Comparison of ENCODE assay signal across 21 cellular contexts in the genomic region with DNA sequence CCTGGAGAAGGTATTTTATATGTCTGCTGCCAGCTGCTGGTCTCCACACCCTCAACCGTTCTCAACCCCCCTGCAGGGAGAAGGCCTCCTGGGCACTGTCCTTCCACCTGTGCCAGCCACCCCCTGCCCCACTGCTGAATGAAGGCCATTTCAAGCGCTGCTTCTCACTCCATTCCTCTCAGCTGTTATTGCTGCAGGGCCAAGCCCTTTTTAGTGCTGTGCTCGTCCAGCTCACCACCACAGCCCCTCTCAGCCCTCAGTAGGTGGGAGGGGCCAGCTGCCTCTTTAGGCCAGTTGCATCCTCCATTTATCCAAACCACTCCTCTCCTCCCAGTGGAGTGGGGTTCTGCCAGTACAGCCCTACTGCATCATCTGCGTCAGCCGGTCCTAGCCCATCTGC. TPM values are rescaled to one million over a fixed set of nuclear protein-coding genes. Genes with fewer than 3 reads are reported as not detected.
DNase-seq lines count a peak whose midpoint lies in the region; ATAC-seq, FAIRE-seq and TF ChIP-seq lines count a peak whose summit lies in the region.
"Had no signal": no experiment of that assay in that cellular context is flagged by ENCODE, and none has a peak within 500 bp of the region (broad histone marks: within the 10 kb centered on the region; RNA-seq: fewer than 3 reads in every experiment).

No MANE protein-coding gene starts in this region.

- H3K36me3 Mint-ChIP-seq in GM23338 (ENCODE audit: low read depth): peaks cover 10% of the 10 kb centered on the region

- H3K79me2 ChIP-seq in GM23338 (replicated peaks; ENCODE audit: insufficient read depth): no peaks in the 10 kb centered on the region

- H2AFZ ChIP-seq in GM23338: no peak overlapping the region
- H2AFZ ChIP-seq: GM23248 had no signal

- peaks cover 8% of the 10 kb centered on the region; the same call in 2 of the 3 replicates for H3K4me1 Mint-ChIP-seq in GM23338

- no peak overlapping the region for H3K27ac ChIP-seq in upper lobe of right lung
- H3K27ac ChIP-seq in GM23338 (ENCODE audit: low read depth): no peak overlapping the region
- H3K27ac ChIP-seq: BLaER1 treated with 17β-estradiol and CSF1 and Interleukin-3, amounts not matched to agents 10 nM and 100 nM; GM23248; HL-60 had no signal

- no peaks in the 10 kb centered on the region; the same call in 1 of the 2 replicates for H4K20me1 ChIP-seq in GM23338 (replicated peaks; ENCODE audit: insufficient read depth)
- H4K20me1 ChIP-seq: BLaER1 treated with 17β-estradiol and CSF1 and Interleukin-3, amounts not matched to agents 10 nM and 100 nM had no signal

- H3K9me3 ChIP-seq in upper lobe of right lung: no peaks in the 10 kb centered on the region

- H3K27me3 ChIP-seq in bronchial epithelial cell (ENCODE audit: control insufficient read depth, insufficient read depth, low read length): no peaks in the 10 kb centered on the region
- no peaks in the 10 kb centered on the region for H3K27me3 ChIP-seq in upper lobe of right lung
- no peaks in the 10 kb centered on the region for H3K27me3 ChIP-seq in GM23338 (ENCODE audit: insufficient read depth)
- H3K27me3 ChIP-seq: BLaER1 treated with 17β-estradiol and CSF1 and Interleukin-3, amounts not matched to agents 10 nM and 100 nM had no signal

- no peak overlapping the region for H3K4me3 Mint-ChIP-seq in GM23338

- H3K27me3 Mint-ChIP-seq in GM23338 (ENCODE audit: insufficient read depth, low read depth, poor library complexity): peaks cover 1% of the 10 kb centered on the region

- no peaks in the 10 kb centered on the region for H3F3A ChIP-seq in GM23338 (replicated peaks; ENCODE audit: low read depth)

- intact Hi-C loops in upper lobe of right lung (cut with DNase I): no loop called here

- CTCF ChIA-PET in GM10248 (lab: Yijun Ruan, JAX): interaction anchor here (0.8 kb wide), 1 partner anchor 300 kb away, joined by 3 read pairs; no protein-coding TSS in a partner anchor

- no peaks in the 10 kb centered on the region for H3K9me3 Mint-ChIP-seq in GM23338

- ATAC-seq in upper lobe of right lung (no peak), GM23338 (no peak)

- DNase-seq in AG20443 (ENCODE audit: low spot score) (peak; percentile 3), bronchial epithelial cell (ENCODE audit: low read depth) (no peak), islet precursor cell (peak; percentile 42), upper lobe of right lung (peak; percentile 35), GM23338 (ENCODE audit: low spot score) (no peak), GM10248 (ENCODE audit: extremely low spot score) (no peak), retina (no peak)
- DNase-seq: 8988T; CD8-positive, alpha-beta memory T cell; COR-L47; GM23248; HCEC 1CT had no signal

- no peaks in the 10 kb centered on the region for H3K4me1 ChIP-seq in upper lobe of right lung
- no peaks in the 10 kb centered on the region for H3K4me1 ChIP-seq in GM23338 (ENCODE audit: insufficient read depth)

- peak; percentile 18 for FAIRE-seq in bronchial epithelial cell (lab: Jason Lieb, UNC)
- FAIRE-seq: D721Med, G401.6, GM12892, GM18507, H54 had no signal

- POLR2A ChIA-PET in GM10248 (lab: Yijun Ruan, JAX): interaction anchor here (0.6 kb wide), 1 partner anchor 47 kb away, joined by 5 read pairs; no protein-coding TSS in a partner anchor

- H3K36me3 ChIP-seq in bronchial epithelial cell (ENCODE audit: control insufficient read depth, insufficient read depth, low read length) (no peaks in the 10 kb centered on the region), upper lobe of right lung (no peaks in the 10 kb centered on the region), GM23338 (ENCODE audit: insufficient read depth) (no peaks in the 10 kb centered on the region)

- no peak overlapping the region for H3K4me2 ChIP-seq in GM23338
- H3K4me2 ChIP-seq: BLaER1 treated with 17β-estradiol and CSF1 and Interleukin-3, amounts not matched to agents 10 nM and 100 nM had no signal

- no peak overlapping the region for H3K27ac Mint-ChIP-seq in GM23338

- H3K4me3 ChIP-seq in bronchial epithelial cell (ENCODE audit: low read depth, low read length): no peak overlapping the region
- no peak overlapping the region for H3K4me3 ChIP-seq in upper lobe of right lung
- H3K4me3 ChIP-seq in GM23338: no peak overlapping the region
- H3K4me3 ChIP-seq: BLaER1 treated with 17β-estradiol and CSF1 and Interleukin-3, amounts not matched to agents 10 nM and 100 nM; GM23248 had no signal

- no peak for TF ChIP-seq CTCF in bronchial epithelial cell (IDR thresholded peaks at IDR 0.05; ENCODE audit: insufficient read depth, low read length, severe bottlenecking)
- TF ChIP-seq CTCF in upper lobe of right lung (IDR thresholded peaks at IDR 0.05): no peak
- TF ChIP-seq CTCF in GM23338 (conservative IDR thresholded peaks at IDR 0.05; ENCODE audit: low read depth in 2 of 2): no peak
- no peak for TF ChIP-seq CTCF in GM10248 (IDR thresholded peaks at IDR 0.05; ENCODE audit: control extremely low read depth, extremely low read depth, low read depth, missing control alignments)

- no peaks in the 10 kb centered on the region for H3K9me2 ChIP-seq in GM23338 (ENCODE audit: insufficient read depth)

TF ChIP-seq in GM23338, 12 proteins besides CTCF, POLR2A, EP300 and RAD21 (continues in another document):
- TF ChIP-seq ZNF331 (CRISPR knock-in tag; IDR thresholded peaks at IDR 0.05; ENCODE audit: low read depth) (no peak), NANOG (IDR thresholded peaks at IDR 0.05; ENCODE audit: borderline replicate concordance) (no peak), JUNB (IDR thresholded peaks at IDR 0.05; ENCODE audit: unreplicated experiment) (no peak), POLR2AphosphoS5 (IDR thresholded peaks at IDR 0.05; ENCODE audit: low read depth) (no peak), ZNF114 (CRISPR knock-in tag; IDR thresholded peaks at IDR 0.05) (no peak)
- TF ChIP-seq, protein P1, sequence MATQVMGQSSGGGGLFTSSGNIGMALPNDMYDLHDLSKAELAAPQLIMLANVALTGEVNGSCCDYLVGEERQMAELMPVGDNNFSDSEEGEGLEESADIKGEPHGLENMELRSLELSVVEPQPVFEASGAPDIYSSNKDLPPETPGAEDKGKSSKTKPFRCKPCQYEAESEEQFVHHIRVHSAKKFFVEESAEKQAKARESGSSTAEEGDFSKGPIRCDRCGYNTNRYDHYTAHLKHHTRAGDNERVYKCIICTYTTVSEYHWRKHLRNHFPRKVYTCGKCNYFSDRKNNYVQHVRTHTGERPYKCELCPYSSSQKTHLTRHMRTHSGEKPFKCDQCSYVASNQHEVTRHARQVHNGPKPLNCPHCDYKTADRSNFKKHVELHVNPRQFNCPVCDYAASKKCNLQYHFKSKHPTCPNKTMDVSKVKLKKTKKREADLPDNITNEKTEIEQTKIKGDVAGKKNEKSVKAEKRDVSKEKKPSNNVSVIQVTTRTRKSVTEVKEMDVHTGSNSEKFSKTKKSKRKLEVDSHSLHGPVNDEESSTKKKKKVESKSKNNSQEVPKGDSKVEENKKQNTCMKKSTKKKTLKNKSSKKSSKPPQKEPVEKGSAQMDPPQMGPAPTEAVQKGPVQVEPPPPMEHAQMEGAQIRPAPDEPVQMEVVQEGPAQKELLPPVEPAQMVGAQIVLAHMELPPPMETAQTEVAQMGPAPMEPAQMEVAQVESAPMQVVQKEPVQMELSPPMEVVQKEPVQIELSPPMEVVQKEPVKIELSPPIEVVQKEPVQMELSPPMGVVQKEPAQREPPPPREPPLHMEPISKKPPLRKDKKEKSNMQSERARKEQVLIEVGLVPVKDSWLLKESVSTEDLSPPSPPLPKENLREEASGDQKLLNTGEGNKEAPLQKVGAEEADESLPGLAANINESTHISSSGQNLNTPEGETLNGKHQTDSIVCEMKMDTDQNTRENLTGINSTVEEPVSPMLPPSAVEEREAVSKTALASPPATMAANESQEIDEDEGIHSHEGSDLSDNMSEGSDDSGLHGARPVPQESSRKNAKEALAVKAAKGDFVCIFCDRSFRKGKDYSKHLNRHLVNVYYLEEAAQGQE (IDR thresholded peaks at IDR 0.05; ENCODE audit: unreplicated experiment): no peak

RNA-seq across cellular contexts. Expression of a gene that starts 1.8 kb away (rescaled TPM):
- 0.26 and 0.77 TPM in 2 replicates for total RNA-seq in bronchial epithelial cell
- total RNA-seq in upper lobe of right lung: 1.3 TPM
- 0.14 and 0.39 TPM in 2 replicates for total RNA-seq in GM23338 (2014; rRNA removed; shearing (Covaris generic))
- polyA plus RNA-seq in GM23338 (2016; fragmentation: Nextera tagmentation; extraction: Ambion mirVana): not detected in 2 replicates
- total RNA-seq: A673, HT1080 had no signal

RNA-seq across cellular contexts. Expression of a gene that starts 27.6 kb away (rescaled TPM):
- under 0.01 TPM in 2 replicates for total RNA-seq in bronchial epithelial cell
- total RNA-seq in upper lobe of right lung: 3.2 TPM
- 28.4 and 30.7 TPM in 2 replicates for total RNA-seq in GM23338 (2014; rRNA removed; shearing (Covaris generic))
- 16.4 and 19.4 TPM in 2 replicates for polyA plus RNA-seq in GM23338 (2016; fragmentation: Nextera tagmentation; extraction: Ambion mirVana)
- total RNA-seq: GM23248, HT1080 had no signal
- polyA plus RNA-seq: CD8-positive, alpha-beta memory T cell had no signal

RNA-seq across cellular contexts. Expression of a gene that starts 49.9 kb away (rescaled TPM):
- total RNA-seq in bronchial epithelial cell (1.3 and 3.5 TPM in 2 replicates), upper lobe of right lung (1.3 TPM)
- total RNA-seq in GM23338 (2014; rRNA removed; shearing (Covaris generic)): 40.0 and 61.6 TPM in 2 replicates
- polyA plus RNA-seq in GM23338 (2016; fragmentation: Nextera tagmentation; extraction: Ambion mirVana): 50.0 and 51.1 TPM in 2 replicates

Comparison
In these comparisons a context has a peak if more than half of its experiments do, and no peak if none do; other contexts are left out.
1. DNase-seq: peak in AG20443 (single experiment), islet precursor cell (single experiment) and upper lobe of right lung (single experiment); none in bronchial epithelial cell (single experiment), GM23338 (single experiment), GM10248 (single experiment) and retina (single experiment).